8 cellular contexts compared by ENCODE assay signal in genomic region chr9:36191290-36191645, GRCh38. TPM values are rescaled to one million over a fixed set of nuclear protein-coding genes. Genes with fewer than 3 reads are reported as not detected.
A peak's percentile ranks its signal among the peaks of the same experiment; 100 is the strongest.
DNase-seq lines count a peak whose midpoint lies in the region; ATAC-seq and TF ChIP-seq lines count a peak whose summit lies in the region.

No MANE protein-coding gene starts in this region.

- H3K56ac ChIP-seq in mesendoderm (ENCODE audit: low read length): peak overlapping the region; percentile 90

- no CpG with 5 or more reads among the region's 18 CpGs for WGBS in mesendoderm (ENCODE audit: extremely low coverage, insufficient coverage, low lambda C conversion rate)

- H2BK15ac ChIP-seq in mesendoderm (replicated peaks; ENCODE audit: low read depth): no peak overlapping the region

- H3K79me2 ChIP-seq in mesendoderm (ENCODE audit: control insufficient read depth, insufficient read depth, low read length): peaks cover 40% of the 10 kb centered on the region

- H3K79me1 ChIP-seq in mesendoderm (ENCODE audit: low read length): peaks cover 11% of the 10 kb centered on the region

- no peaks in the 10 kb centered on the region for H3K27me3 ChIP-seq in mesendoderm (ENCODE audit: insufficient read depth, low read length, poor library complexity)

- peak overlapping the region; percentile 53 for H3K23ac ChIP-seq in mesendoderm (ENCODE audit: low read length)

- peak overlapping the region; percentile 95 for H3K4ac ChIP-seq in mesendoderm (ENCODE audit: low read depth, low read length)

- peak overlapping the region; percentile 94 for H3K18ac ChIP-seq in mesendoderm (ENCODE audit: low read length)

- no peak for TF ChIP-seq CTCF in WI38 (IDR thresholded peaks at IDR 0.05; ENCODE audit: low read depth, low read length)

- H3K4me1 ChIP-seq in mesendoderm (ENCODE audit: control insufficient read depth, low read depth, low read length): peaks cover 21% of the 10 kb centered on the region

- peak overlapping the region; percentile 80 for H3K4me3 ChIP-seq in WI38 (ENCODE audit: low read depth, low read length)
- peak overlapping the region; percentile 91 for H3K4me3 ChIP-seq in mesendoderm (ENCODE audit: low read length)

- DNase-seq in mesendoderm (peak; percentile 47), HCEC 1CT (no peak), cerebellar nuclear complex (lab: John Stamatoyannopoulos, UW) (no peak)
- peak; percentile 8 to 10 for DNase-seq in stimulated activated CD8-positive, alpha-beta memory T cell treated with anti-CD3 and anti-CD28 coated beads, Interleukin-7, amount 100 ng/mL, for 1 hour (ENCODE audit: low read depth in 2 of 2)

- no peak overlapping the region for H4K8ac ChIP-seq in mesendoderm (ENCODE audit: low read depth, low read length)

- no peak overlapping the region for H2AK5ac ChIP-seq in mesendoderm (ENCODE audit: low read length)

- ATAC-seq in GM19043 (IDR thresholded peaks at IDR 0.05; ENCODE audit: low read depth, unreplicated experiment) (peak; percentile 5), HG03439 (IDR thresholded peaks at IDR 0.05; ENCODE audit: unreplicated experiment) (peak; percentile 11)

- H2BK120ac ChIP-seq in mesendoderm (ENCODE audit: low read depth, low read length): no peak overlapping the region

- H3K4me2 ChIP-seq in mesendoderm (ENCODE audit: low read length): peak overlapping the region; percentile 39

- peak overlapping the region; percentile 90 for H3K9ac ChIP-seq in mesendoderm (ENCODE audit: low read length)

- H3K27ac ChIP-seq in cingulate gyrus (ENCODE audit: low read depth, low read length): peak overlapping the region; percentile 96
- H3K27ac ChIP-seq in mesendoderm (ENCODE audit: low read depth, low read length): peak overlapping the region; percentile 75

- H4K5ac ChIP-seq in mesendoderm (ENCODE audit: low read length): no peak overlapping the region

- peaks cover 2% of the 10 kb centered on the region for H3K36me3 ChIP-seq in mesendoderm (ENCODE audit: control insufficient read depth, insufficient read depth, low read length)

- no peak overlapping the region for H2BK5ac ChIP-seq in mesendoderm (ENCODE audit: low read length)

RNA-seq across cellular contexts. Expression of gene CLTA, which starts 0.5 kb away (rescaled TPM):
- 250 TPM for polyA plus RNA-seq in mesendoderm (2013, experiment 1 of 2)
- polyA plus RNA-seq in mesendoderm (2013, experiment 2 of 2): 248 TPM

RNA-seq across cellular contexts. Expression of gene CCIN, which starts 22.1 kb away (rescaled TPM):
- 0.44 TPM for polyA plus RNA-seq in mesendoderm (2013, experiment 1 of 2)
- polyA plus RNA-seq in mesendoderm (2013, experiment 2 of 2): 0.56 TPM

RNA-seq across cellular contexts. Expression of gene GLIPR2, which starts 54.7 kb away (rescaled TPM):
- 9.8 TPM for polyA plus RNA-seq in mesendoderm (2013, experiment 1 of 2)
- 10.0 TPM for polyA plus RNA-seq in mesendoderm (2013, experiment 2 of 2)

Comparison
In these comparisons a context has a peak if more than half of its experiments do, and no peak if none do; other contexts are left out.
1. DNase-seq: peak in mesendoderm (single experiment) and stimulated activated CD8-positive, alpha-beta memory T cell treated with anti-CD3 and anti-CD28 coated beads, Interleukin-7, amount 100 ng/mL, for 1 hour (2 of 2); none in HCEC 1CT (single experiment) and cerebellar nuclear complex (0 of 2).